2 cellular contexts compared by ENCODE assay signal in genomic region chr14:37857774-37858266, GRCh38.
A peak's percentile ranks its signal among the peaks of the same experiment; 100 is the strongest.
TF ChIP-seq lines count a peak whose summit lies in the region.

No MANE protein-coding gene starts in this region.

TF ChIP-seq in HepG2, 621 proteins besides CTCF, POLR2A, EP300 and RAD21 (continued from another document):
- TF ChIP-seq ZBTB20 (CRISPR knock-in tag; IDR thresholded peaks at IDR 0.05; ENCODE audit: borderline replicate concordance, low read depth) (no peak), PCBP2 (optimal IDR thresholded peaks at IDR 0.05; ENCODE audit: low read depth, low read length, poor library complexity, severe bottlenecking) (peak; percentile 95), ZNF280D (CRISPR knock-in tag; IDR thresholded peaks at IDR 0.05) (no peak), ZNF644 (CRISPR knock-in tag; IDR thresholded peaks at IDR 0.05; ENCODE audit: low read depth) (0 out of 2 replicates have a peak, but pooled peaks have one; percentile 21), PCBP1 (IDR thresholded peaks at IDR 0.05; ENCODE audit: borderline replicate concordance, low read depth, low read length) (0 out of 2 replicates have a peak, but pooled peaks have one; percentile 54), ASH2L (IDR thresholded peaks at IDR 0.05; ENCODE audit: insufficient read length, low read depth, low read length) (peak; percentile 2), ZNF207 (IDR thresholded peaks at IDR 0.05; ENCODE audit: borderline replicate concordance) (0 out of 2 replicates have a peak, but pooled peaks have one; percentile 39), HNRNPK (IDR thresholded peaks at IDR 0.05; ENCODE audit: low read depth, low read length, poor library complexity, severe bottlenecking) (peak; percentile 95), TAF15 (IDR thresholded peaks at IDR 0.05; ENCODE audit: low read depth, low read length, poor library complexity, severe bottlenecking) (no peak), ZNF547 (CRISPR knock-in tag; IDR thresholded peaks at IDR 0.05) (0 out of 2 replicates have a peak, but pooled peaks have one; percentile 47)

TF ChIP-seq in GM12878, 131 proteins besides CTCF, POLR2A, EP300 and RAD21 (continued from another document):
- TF ChIP-seq E4F1 (IDR thresholded peaks at IDR 0.05; ENCODE audit: borderline replicate concordance, partially characterized antibody) (peak; percentile 52), FOXK2 (IDR thresholded peaks at IDR 0.05) (peak; percentile 39), E2F4 (IDR thresholded peaks at IDR 0.05; ENCODE audit: low read depth, low read length) (no peak), IRF5 (IDR thresholded peaks at IDR 0.05; ENCODE audit: borderline replicate concordance) (0 out of 2 replicates have a peak, but pooled peaks have one; percentile 16)
